Comparison of ENCODE assay signal across 27 cellular contexts in the genomic region with DNA sequence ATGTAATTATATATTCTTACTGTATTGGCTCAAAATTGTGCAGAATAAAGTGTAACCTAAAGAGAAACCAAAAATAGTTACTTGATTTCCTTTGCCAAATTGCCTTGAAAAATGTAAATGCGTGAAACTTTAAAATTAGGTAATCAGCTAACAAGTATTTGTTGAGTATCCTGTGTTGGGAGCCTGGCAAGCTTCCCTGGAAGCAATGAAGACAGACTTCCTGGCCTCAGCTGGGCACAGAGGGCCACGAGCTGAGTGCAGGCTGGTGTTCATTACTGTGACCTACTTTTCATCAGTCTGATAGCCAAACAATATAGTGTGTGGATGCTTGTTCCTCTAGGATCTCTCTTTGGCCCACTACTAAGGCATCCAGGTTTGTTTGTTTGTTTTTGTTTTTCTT.
A peak's percentile ranks its signal among the peaks of the same experiment; 100 is the strongest.
DNase-seq lines count a peak whose midpoint lies in the region; ATAC-seq and TF ChIP-seq lines count a peak whose summit lies in the region.
"Had no signal": no experiment of that assay in that cellular context is flagged by ENCODE, and none has a peak within 500 bp of the region (broad histone marks: within the 10 kb centered on the region; RNA-seq: fewer than 3 reads in every experiment).

No MANE protein-coding gene starts in this region.

- peaks cover 0 to 26% of the 10 kb centered on the region in 2 donors for H3K4me1 ChIP-seq in right atrium auricular region
- peaks cover 9% of the 10 kb centered on the region for H3K4me1 ChIP-seq in adipocyte (ENCODE audit: control insufficient read depth, insufficient read depth, low read length)
- H3K4me1 ChIP-seq in left ventricle myocardium inferior: peaks cover 29% of the 10 kb centered on the region
- peaks cover 24 to 30% of the 10 kb centered on the region in 2 donors for H3K4me1 ChIP-seq in thyroid gland
- no peaks in the 10 kb centered on the region for H3K4me1 ChIP-seq in breast epithelium
- H3K4me1 ChIP-seq: esophagus squamous epithelium had no signal

- TF ChIP-seq POLR2A in thyroid gland (IDR thresholded peaks at IDR 0.05) (no peak), breast epithelium (IDR thresholded peaks at IDR 0.05) (no peak)

- intact Hi-C loops in Right ventricle myocardium inferior (cut with DNase I) (no loop called here), left ventricle myocardium inferior (cut with micrococcal nuclease) (no loop called here), thyroid gland (cut with DNase I) (no loop called here), breast epithelium (cut with DNase I; ENCODE audit: low total_unique reads) (no loop called here)

- no peaks in the 10 kb centered on the region for H3K27me3 ChIP-seq in right atrium auricular region
- no peaks in the 10 kb centered on the region for H3K27me3 ChIP-seq in adipocyte (replicated peaks; ENCODE audit: control insufficient read depth, insufficient read depth, low read length)
- no peaks in the 10 kb centered on the region for H3K27me3 ChIP-seq in left ventricle myocardium inferior (ENCODE audit: low read depth)
- H3K27me3 ChIP-seq in thyroid gland: no peaks in the 10 kb centered on the region
- no peaks in the 10 kb centered on the region for H3K27me3 ChIP-seq in breast epithelium
- H3K27me3 ChIP-seq: esophagus squamous epithelium, suprapubic skin had no signal

- peak; percentile 34 for ATAC-seq in Right ventricle myocardium inferior
- ATAC-seq: activated CD8-positive, alpha-beta T cell treated with anti-CD3 and anti-CD28 coated beads for 36 hours; activated naive CD8-positive, alpha-beta T cell treated with anti-CD3 and anti-CD28 coated beads, Interleukin-2, amount 50 U/mL, for 24 hours; stimulated activated naive B cell treated with anti-CD40 and anti-IgM and Interleukin-4, amounts not matched to agents 10 μg/mL and 1 μg/mL and 100 μg/mL, for 72 hours had no signal

- TF ChIP-seq CTCF in right atrium auricular region (IDR thresholded peaks at IDR 0.05): no peak
- no peak for TF ChIP-seq CTCF in left ventricle myocardium inferior (IDR thresholded peaks at IDR 0.05; ENCODE audit: borderline replicate concordance)
- TF ChIP-seq CTCF in thyroid gland (IDR thresholded peaks at IDR 0.05): no peak
- TF ChIP-seq CTCF in breast epithelium (IDR thresholded peaks at IDR 0.05): no peak

- H3K4me3 ChIP-seq in right atrium auricular region (no peak overlapping the region), adipocyte (ENCODE audit: low read length) (no peak overlapping the region), left ventricle myocardium inferior (no peak overlapping the region), thyroid gland (replicated peaks in 1 of 3) (no peak overlapping the region), breast epithelium (no peak overlapping the region)
- H3K4me3 ChIP-seq: esophagus squamous epithelium, spleen, suprapubic skin had no signal

- no peak overlapping the region for H3K9ac ChIP-seq in adipocyte (ENCODE audit: low read length)

- 26 to 36% methylated on average over 2 of the region's 2 CpGs for WGBS in thyroid gland, 2 donors

- H3K36me3 ChIP-seq in right atrium auricular region (no peaks in the 10 kb centered on the region), adipocyte (ENCODE audit: control insufficient read depth, insufficient read depth, low read length, severe bottlenecking) (no peaks in the 10 kb centered on the region), left ventricle myocardium inferior (no peaks in the 10 kb centered on the region), thyroid gland (no peaks in the 10 kb centered on the region), breast epithelium (no peaks in the 10 kb centered on the region)
- H3K36me3 ChIP-seq: esophagus squamous epithelium, spleen, suprapubic skin had no signal

- H3K9me3 ChIP-seq in right atrium auricular region (no peaks in the 10 kb centered on the region), adipocyte (ENCODE audit: control insufficient read depth, low read length) (no peaks in the 10 kb centered on the region), left ventricle myocardium inferior (replicated peaks) (no peaks in the 10 kb centered on the region), thyroid gland (no peaks in the 10 kb centered on the region), breast epithelium (no peaks in the 10 kb centered on the region)
- H3K9me3 ChIP-seq: esophagus squamous epithelium, spleen, suprapubic skin had no signal

- DNase-seq in Right ventricle myocardium inferior (ENCODE audit: missing footprints): no peak
- DNase-seq in right atrium auricular region (ENCODE audit: low spot score): no peak
- peak; percentile 39 for DNase-seq in adipocyte (ENCODE audit: low read depth)
- peak; percentile 32 for DNase-seq in left ventricle myocardium inferior
- DNase-seq in thyroid gland: peak; percentile 78 to 83
- no peak for DNase-seq in iPS-NIHi11 (ENCODE audit: low spot score)
- DNase-seq in OCI-M1 (lab: John Stamatoyannopoulos, UW): no peak
- no peak for DNase-seq in breast epithelium (ENCODE audit: low spot score in 2 of 2)
- DNase-seq: activated CD4-positive, alpha-beta T cell treated with anti-CD3 and anti-CD28 coated beads for 1 hour; activated CD8-positive, alpha-beta T cell treated with anti-CD3 and anti-CD28 coated beads for 36 hours; activated effector memory CD4-positive, alpha-beta T cell treated with Interleukin-2 at 50 U/mL for 16 hours; activated naive CD8-positive, alpha-beta T cell treated with anti-CD3 and anti-CD28 coated beads, Interleukin-2, amount 50 U/mL, for 24 hours; effector memory CD4-positive, alpha-beta T cell; esophagus squamous epithelium; HCEC 1CT; IMR-90; mesenchymal stem cell; naive B cell; NCI-H1092 treated with DMSO at 0.1 percent for 48 hours; NCI-H2081; NCI-H524; retina; spleen; stimulated activated CD4-positive, alpha-beta T cell treated with anti-CD3 and anti-CD28 coated beads, Interleukin-4, amount 100 ng/mL, for 1 hour; stimulated activated naive B cell treated with anti-CD40 and anti-IgM and Interleukin-4, amounts not matched to agents 10 μg/mL and 1 μg/mL and 100 μg/mL, for 72 hours had no signal

- H3K27ac ChIP-seq in right atrium auricular region (no peak overlapping the region), left ventricle myocardium inferior (replicated peaks) (peak overlapping the region; percentile 53), thyroid gland (peak overlapping the region in 1 of 3 donors; percentile 32), breast epithelium (no peak overlapping the region)
- H3K27ac ChIP-seq: C4-2B, esophagus squamous epithelium, spleen, suprapubic skin had no signal

Comparison
In these comparisons a context has a peak if more than half of its experiments do, and no peak if none do; other contexts are left out.
1. DNase-seq: peak in adipocyte (single experiment), left ventricle myocardium inferior (single experiment) and thyroid gland (2 of 2); none in Right ventricle myocardium inferior (single experiment), right atrium auricular region (single experiment), iPS-NIHi11 (single experiment), OCI-M1 (single experiment) and breast epithelium (0 of 2).